Comparison of ENCODE assay signal across 20 cellular contexts in genomic region chr9:117306032-117306431, GRCh38.
DNase-seq lines count a peak whose midpoint lies in the region; ATAC-seq, FAIRE-seq and TF ChIP-seq lines count a peak whose summit lies in the region.
"Had no signal": no experiment of that assay in that cellular context is flagged by ENCODE, and none has a peak within 500 bp of the region (broad histone marks: within the 10 kb centered on the region; RNA-seq: fewer than 3 reads in every experiment).

No MANE protein-coding gene starts in this region.

- no peaks in the 10 kb centered on the region for H3F3A ChIP-seq in OCI-LY1 (ENCODE audit: insufficient read depth, low read length)

- 4% methylated on average over 3 of the region's 3 CpGs for WGBS in HepG2 (ENCODE audit: low lambda C conversion rate)
- 58% methylated on average over 3 of the region's 3 CpGs for WGBS in right lobe of liver (ENCODE audit: insufficient coverage, low coverage, low lambda C conversion rate, missing lambda C conversion rate)

- no peaks in the 10 kb centered on the region for H4K20me1 ChIP-seq in HepG2 (ENCODE audit: insufficient read depth, low read length)
- no peaks in the 10 kb centered on the region for H4K20me1 ChIP-seq in OCI-LY1 (ENCODE audit: insufficient read depth, low read length)
- H4K20me1 ChIP-seq: BLaER1 had no signal

- no peak for TF ChIP-seq RAD21 in HepG2 (CRISPR knock-in tag; IDR thresholded peaks at IDR 0.05)

- H2AFZ ChIP-seq in HepG2 (ENCODE audit: low read length) (no peak overlapping the region), OCI-LY1 (ENCODE audit: low read length) (no peak overlapping the region)

- H3K9me3 ChIP-seq in HepG2 (ENCODE audit: low read length), result no peaks in the 10 kb centered on the region
- H3K9me3 ChIP-seq in right lobe of liver, result no peaks in the 10 kb centered on the region
- no peaks in the 10 kb centered on the region for H3K9me3 ChIP-seq in OCI-LY1 (ENCODE audit: low read length)
- H3K9me3 ChIP-seq: BE2C, BLaER1 had no signal

- H3K4me3 ChIP-seq in HepG2 (replicated peaks in 1 of 3; ENCODE audit: insufficient read depth in 1 of 3, low read depth in 2 of 3, low read length in 3 of 3) (no peak overlapping the region), right lobe of liver (no peak overlapping the region), OCI-LY1 (ENCODE audit: low read depth, low read length, poor library complexity, severe bottlenecking) (no peak overlapping the region)
- H3K4me3 ChIP-seq: BLaER1 had no signal

- POLR2A ChIA-PET in HepG2 (lab: Yijun Ruan, JAX), result no interaction called here

- H3K27ac ChIP-seq in HepG2 (ENCODE audit: extremely low read length, insufficient read depth, low read length), result no peak overlapping the region
- no peak overlapping the region for H3K27ac ChIP-seq in right lobe of liver
- H3K27ac ChIP-seq in OCI-LY1 (ENCODE audit: low read depth, low read length, poor library complexity, severe bottlenecking), result peak overlapping the region; percentile 99
- H3K27ac ChIP-seq: 22Rv1, BLaER1 had no signal

- in situ Hi-C loops in HepG2 (cut with HindIII; ENCODE audit: extremely low pct_ligation_motif_present, low pct_unique_long_range_greater_than_20kb), result no loop called here

- H3K79me2 ChIP-seq in HepG2 (ENCODE audit: insufficient read depth, low read length) (no peaks in the 10 kb centered on the region), OCI-LY1 (ENCODE audit: insufficient read depth, low read length) (no peaks in the 10 kb centered on the region)

- no peak for FAIRE-seq in HepG2 (lab: Jason Lieb, UNC)
- FAIRE-seq: G401.6, GM12891, GM19239 had no signal

- no peak overlapping the region for H3K4me2 ChIP-seq in HepG2 (ENCODE audit: low read depth, low read length)
- H3K4me2 ChIP-seq in OCI-LY1 (ENCODE audit: low read length), result no peak overlapping the region

- TF ChIP-seq CTCF in HepG2 (CRISPR knock-in tag; IDR thresholded peaks at IDR 0.05) (no peak), right lobe of liver (IDR thresholded peaks at IDR 0.05) (no peak), OCI-LY1 (IDR thresholded peaks at IDR 0.05; ENCODE audit: low read length) (no peak)

- ATAC-seq in HepG2, result no peak
- no peak for ATAC-seq in right lobe of liver
- ATAC-seq in GM21423 (IDR thresholded peaks at IDR 0.05; ENCODE audit: unreplicated experiment), result no peak

- H3K36me3 ChIP-seq in HepG2 (replicated peaks in 1 of 2; ENCODE audit: control insufficient read depth in 1 of 2, insufficient read depth in 2 of 2, low read length in 2 of 2), result no peaks in the 10 kb centered on the region
- no peaks in the 10 kb centered on the region for H3K36me3 ChIP-seq in right lobe of liver
- H3K36me3 ChIP-seq in OCI-LY1 (ENCODE audit: insufficient read depth, low read length), result no peaks in the 10 kb centered on the region
- H3K36me3 ChIP-seq: BLaER1 had no signal

- CTCF ChIA-PET in HepG2 (lab: Yijun Ruan, JAX; ENCODE audit: low intra/inter-chr PET ratio, low total read pairs), result no interaction called here

- no peaks in the 10 kb centered on the region for H3K4me1 ChIP-seq in HepG2 (ENCODE audit: insufficient read depth, low read length)
- H3K4me1 ChIP-seq in right lobe of liver, result no peaks in the 10 kb centered on the region
- H3K4me1 ChIP-seq in OCI-LY1 (ENCODE audit: insufficient read depth, low read length, severe bottlenecking), result peaks cover 74% of the 10 kb centered on the region

- H3K9ac ChIP-seq in HepG2 (ENCODE audit: insufficient read depth, low read depth, low read length), result no peak overlapping the region
- H3K9ac ChIP-seq in OCI-LY1 (ENCODE audit: low read length), result no peak overlapping the region; the same call in 1 of the 2 replicates
- H3K9ac ChIP-seq: BLaER1 had no signal

- intact Hi-C loops in HepG2 (cut with micrococcal nuclease; ENCODE audit: unreplicated experiment), result no loop called here
- intact Hi-C loops in right lobe of liver (cut with DNase I), result no loop called here

- H3K27me3 ChIP-seq in HepG2 (ENCODE audit: control insufficient read depth in 1 of 2, insufficient read depth in 2 of 2, low read length in 2 of 2), result no peaks in the 10 kb centered on the region; a peak in 1 of 5 replicates
- no peaks in the 10 kb centered on the region for H3K27me3 ChIP-seq in right lobe of liver
- H3K27me3 ChIP-seq in OCI-LY1 (ENCODE audit: insufficient read depth, low read length), result no peaks in the 10 kb centered on the region
- H3K27me3 ChIP-seq: BE2C, BLaER1 had no signal

- BruUV-seq in HepG2 (replicated peaks; lab: Mats Ljungman, UMichigan), result no TSS peak

- TF ChIP-seq POLR2A in HepG2 (IDR thresholded peaks at IDR 0.05; ENCODE audit: insufficient read depth in 1 of 2, low read depth in 2 of 2, low read length in 2 of 2), result no peak
- TF ChIP-seq POLR2A in right lobe of liver (IDR thresholded peaks at IDR 0.05), result no peak

- DNase-seq in HepG2 (ENCODE audit: low spot score), result no peak
- DNase-seq in right lobe of liver, result no peak
- DNase-seq in NCI-H526 (lab: John Stamatoyannopoulos, UW), result no peak
- DNase-seq: BE2C; C1 segment of cervical spinal cord; CD4-positive, alpha-beta memory T cell; CD4-positive, CD25-positive, alpha-beta regulatory T cell; CD8-positive, alpha-beta memory T cell; COR-L47; DMS 273 treated with DMSO at 0.1 percent for 48 hours; DMS153; DND-41; GF-D8 had no signal

- TF ChIP-seq EP300 in HepG2 (IDR thresholded peaks at IDR 0.05; ENCODE audit: low read depth in 2 of 2, low read length in 2 of 2), result no peak
- TF ChIP-seq EP300 in HepG2 (CRISPR knock-in tag; IDR thresholded peaks at IDR 0.05; ENCODE audit: borderline replicate concordance), result no peak

- H3K9me2 ChIP-seq in OCI-LY1 (ENCODE audit: low read depth, low read length), result no peaks in the 10 kb centered on the region

TF ChIP-seq in HepG2, 621 proteins besides CTCF, POLR2A, EP300 and RAD21:
- TF ChIP-seq MAFF (IDR thresholded peaks at IDR 0.05; ENCODE audit: low read depth, low read length), result peak; percentile 65
- TF ChIP-seq, protein P1, sequence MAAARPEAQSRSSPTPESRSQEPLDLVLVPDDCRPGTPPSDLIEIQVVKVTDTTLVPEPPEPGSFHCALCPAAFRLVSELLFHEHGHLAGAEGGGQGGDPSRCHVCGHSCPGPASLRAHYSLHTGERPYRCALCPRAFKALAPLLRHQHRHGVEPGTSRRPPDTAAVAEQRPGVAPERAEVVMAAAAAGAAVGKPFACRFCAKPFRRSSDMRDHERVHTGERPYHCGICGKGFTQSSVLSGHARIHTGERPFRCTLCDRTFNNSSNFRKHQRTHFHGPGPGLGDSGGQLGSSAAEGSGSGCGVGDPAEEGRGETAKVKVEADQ (CRISPR knock-in tag; IDR thresholded peaks at IDR 0.05; ENCODE audit: borderline replicate concordance), result no peak
- peak; percentile 69 to 81 for TF ChIP-seq MAFK (conservative IDR thresholded peaks at IDR 0.05 in 1 of 2, IDR thresholded peaks at IDR 0.05 in 1 of 2; ENCODE audit: low read length in 2 of 2)
